Comparison of ENCODE assay signal across 33 cellular contexts in genomic region chr3:181066688-181067087, GRCh38.
"Had no signal": no experiment of that assay in that cellular context is flagged by ENCODE, and none has a peak within 500 bp of the region (broad histone marks: within the 10 kb centered on the region; RNA-seq: fewer than 3 reads in every experiment).

No MANE protein-coding gene starts in this region.

- H3K27me3 Mint-ChIP-seq: activated CD4-positive, alpha-beta T cell treated with anti-CD3 and anti-CD28 coated beads, Interleukin-2, amount 10 ng/mL, durations not matched to agents 24 days and 14 days; activated CD8-positive, alpha-beta memory T cell treated with anti-CD3 and anti-CD28 coated beads, Interleukin-2, amount 10 ng/mL, durations not matched to agents 7 days and 5 days; activated naive CD4-positive, alpha-beta T cell treated with anti-CD3 and anti-CD28 coated beads, Interleukin-2, amount 10 ng/mL, durations not matched to agents 7 days and 5 days; activated naive CD4-positive, alpha-beta T cell treated with anti-CD3 and anti-CD28 coated beads, Interleukin-2, amount 50 U/mL, for 24 hours; activated naive CD8-positive, alpha-beta T cell treated with anti-CD3 and anti-CD28 coated beads, Interleukin-2, amount 50 U/mL, for 24 hours; activated T-cell treated with anti-CD3 and anti-CD28 coated beads, Interleukin-2, amount 50 U/mL, for 24 hours; central memory CD8-positive, alpha-beta T cell had no signal

- H3K9me3 Mint-ChIP-seq: activated CD4-positive, alpha-beta memory T cell treated with anti-CD3 and anti-CD28 coated beads, Interleukin-2, amount 10 ng/mL, durations not matched to agents 7 days and 5 days; activated CD4-positive, alpha-beta T cell treated with anti-CD3 and anti-CD28 coated beads, Interleukin-2, amount 10 ng/mL, durations not matched to agents 24 days and 14 days; activated naive CD4-positive, alpha-beta T cell treated with anti-CD3 and anti-CD28 coated beads, Interleukin-2, amount 10 ng/mL, durations not matched to agents 7 days and 5 days; activated naive CD8-positive, alpha-beta T cell treated with anti-CD3 and anti-CD28 coated beads, Interleukin-2, amount 10 ng/mL, durations not matched to agents 7 days and 5 days; activated T-helper 2 cell treated with anti-CD3 and anti-CD28 coated beads, Interferon-gamma antibody, Interleukin-2, Interleukin-4, amounts not matched to agents 10 μg/mL and 5 μg/mL and 100 μg/mL, durations not matched to agents 14 hours and 24 hours and 36 hours; T-helper 1 cell treated with Interleukin-12 subunit alpha and Interleukin-12 subunit beta and Interleukin-4 antibody, amounts not matched to agents 30 μg/mL and 1 μg/mL, for 36 hours; T-helper 2 cell treated with Interferon-gamma antibody and Interleukin-4, amounts not matched to agents 5 μg/mL and 100 μg/mL, for 36 hours had no signal

- H3K4me3 Mint-ChIP-seq: activated B cell treated with CpG ODN at 0.5 μM for 24 hours; activated CD4-positive, alpha-beta memory T cell treated with anti-CD3 and anti-CD28 coated beads, Interleukin-2, amount 10 ng/mL, durations not matched to agents 7 days and 5 days; activated CD4-positive, alpha-beta T cell treated with anti-CD3 and anti-CD28 coated beads, Interleukin-2, amount 10 ng/mL, durations not matched to agents 24 days and 14 days; activated CD8-positive, alpha-beta memory T cell treated with anti-CD3 and anti-CD28 coated beads, Interleukin-2, amount 10 ng/mL, durations not matched to agents 7 days and 5 days; activated CD8-positive, alpha-beta T cell treated with anti-CD3 and anti-CD28 coated beads, Interleukin-2, amount 10 ng/mL, durations not matched to agents 7 days and 5 days; activated naive CD4-positive, alpha-beta T cell treated with anti-CD3 and anti-CD28 coated beads, Interleukin-2, amount 10 ng/mL, durations not matched to agents 7 days and 5 days; activated naive CD4-positive, alpha-beta T cell treated with anti-CD3 and anti-CD28 coated beads, Interleukin-2, amount 50 U/mL, for 24 hours; activated naive CD8-positive, alpha-beta T cell; activated naive CD8-positive, alpha-beta T cell treated with anti-CD3 and anti-CD28 coated beads, Interleukin-2, amount 10 ng/mL, durations not matched to agents 7 days and 5 days; activated naive CD8-positive, alpha-beta T cell treated with anti-CD3 and anti-CD28 coated beads, Interleukin-2, amount 50 U/mL, for 24 hours; activated T-cell treated with anti-CD3 and anti-CD28 coated beads, Interleukin-2, amount 50 U/mL, for 24 hours; central memory CD8-positive, alpha-beta T cell; T-helper 1 cell treated with Interleukin-12 subunit alpha and Interleukin-12 subunit beta and Interleukin-4 antibody, amounts not matched to agents 30 μg/mL and 1 μg/mL, for 36 hours; T-helper 2 cell treated with Interferon-gamma antibody and Interleukin-4, amounts not matched to agents 5 μg/mL and 100 μg/mL, for 36 hours had no signal

- H3K36me3 Mint-ChIP-seq: activated CD8-positive, alpha-beta memory T cell treated with anti-CD3 and anti-CD28 coated beads, Interleukin-2, amount 10 ng/mL, durations not matched to agents 7 days and 5 days; activated naive CD4-positive, alpha-beta T cell treated with anti-CD3 and anti-CD28 coated beads, Interleukin-2, amount 10 ng/mL, durations not matched to agents 7 days and 5 days; activated naive CD4-positive, alpha-beta T cell treated with anti-CD3 and anti-CD28 coated beads, Interleukin-2, amount 50 U/mL, for 24 hours; activated naive CD8-positive, alpha-beta T cell treated with anti-CD3 and anti-CD28 coated beads, Interleukin-2, amount 10 ng/mL, durations not matched to agents 7 days and 5 days had no signal

- H3K4me3 ChIP-seq: ascending aorta, cardiac muscle cell had no signal

- H3K27ac Mint-ChIP-seq: activated B cell treated with CpG ODN at 0.5 μM for 24 hours; activated CD4-positive, alpha-beta memory T cell treated with anti-CD3 and anti-CD28 coated beads, Interleukin-2, amount 10 ng/mL, durations not matched to agents 7 days and 5 days; activated CD4-positive, alpha-beta T cell treated with anti-CD3 and anti-CD28 coated beads, Interleukin-2, amount 10 ng/mL, durations not matched to agents 24 days and 14 days; activated CD8-positive, alpha-beta memory T cell treated with anti-CD3 and anti-CD28 coated beads, Interleukin-2, amount 10 ng/mL, durations not matched to agents 7 days and 5 days; activated CD8-positive, alpha-beta T cell treated with anti-CD3 and anti-CD28 coated beads, Interleukin-2, amount 10 ng/mL, durations not matched to agents 7 days and 5 days; activated naive CD4-positive, alpha-beta T cell treated with anti-CD3 and anti-CD28 coated beads, Interleukin-2, amount 10 ng/mL, durations not matched to agents 7 days and 5 days; activated naive CD4-positive, alpha-beta T cell treated with anti-CD3 and anti-CD28 coated beads, Interleukin-2, amount 50 U/mL, for 24 hours; activated naive CD8-positive, alpha-beta T cell; activated naive CD8-positive, alpha-beta T cell treated with anti-CD3 and anti-CD28 coated beads, Interleukin-2, amount 10 ng/mL, durations not matched to agents 7 days and 5 days; activated naive CD8-positive, alpha-beta T cell treated with anti-CD3 and anti-CD28 coated beads, Interleukin-2, amount 50 U/mL, for 24 hours; activated T-cell treated with anti-CD3 and anti-CD28 coated beads, Interleukin-2, amount 50 U/mL, for 24 hours; activated T-helper 2 cell treated with anti-CD3 and anti-CD28 coated beads, Interferon-gamma antibody, Interleukin-2, Interleukin-4, amounts not matched to agents 10 μg/mL and 5 μg/mL and 100 μg/mL, durations not matched to agents 14 hours and 24 hours and 36 hours; T-helper 1 cell treated with Interleukin-12 subunit alpha and Interleukin-12 subunit beta and Interleukin-4 antibody, amounts not matched to agents 30 μg/mL and 1 μg/mL, for 36 hours; T-helper 2 cell treated with Interferon-gamma antibody and Interleukin-4, amounts not matched to agents 5 μg/mL and 100 μg/mL, for 36 hours had no signal

- H3K36me3 ChIP-seq: ascending aorta, cardiac muscle cell had no signal

- H3K27me3 ChIP-seq: ascending aorta, cardiac muscle cell had no signal

- DNase-seq: activated B cell treated with CpG ODN at 0.5 μM for 24 hours; activated CD4-positive, alpha-beta memory T cell treated with anti-CD3 and anti-CD28 coated beads, Interleukin-2, amount 10 ng/mL, durations not matched to agents 7 days and 5 days; activated CD4-positive, alpha-beta T cell treated with anti-CD3 and anti-CD28 coated beads for 4 hours; activated CD4-positive, alpha-beta T cell treated with anti-CD3 and anti-CD28 coated beads, Interleukin-2, amount 10 ng/mL, durations not matched to agents 24 days and 14 days; activated CD4-positive, alpha-beta T cell treated with anti-CD3 and anti-CD28 coated beads, Interleukin-2, amount 50 U/mL, for 48 hours; activated CD4-positive, CD25-positive, alpha-beta regulatory T cell treated with anti-CD3 and anti-CD28 coated beads, Interleukin-2, amount 50 U/mL, for 72 hours; activated CD8-positive, alpha-beta memory T cell treated with anti-CD3 and anti-CD28 coated beads for 24 hours; activated CD8-positive, alpha-beta memory T cell treated with anti-CD3 and anti-CD28 coated beads, Interleukin-2, amount 10 ng/mL, durations not matched to agents 7 days and 5 days; activated CD8-positive, alpha-beta memory T cell treated with anti-CD3 and anti-CD28 coated beads, Interleukin-2, amount 50 U/mL, for 48 hours; activated CD8-positive, alpha-beta T cell treated with anti-CD3 and anti-CD28 coated beads, Interleukin-2, amount 10 ng/mL, durations not matched to agents 7 days and 5 days; activated effector memory CD4-positive, alpha-beta T cell treated with Interleukin-2 at 50 U/mL for 16 hours; activated gamma-delta T cell; activated naive CD4-positive, alpha-beta T cell treated with anti-CD3 and anti-CD28 coated beads, Interleukin-2, amount 10 ng/mL, durations not matched to agents 7 days and 5 days; activated naive CD4-positive, alpha-beta T cell treated with Interleukin-2 at 50 U/mL for 16 hours; activated naive CD8-positive, alpha-beta T cell treated with anti-CD3 and anti-CD28 coated beads, Interleukin-2, amount 10 ng/mL, durations not matched to agents 7 days and 5 days; activated naive CD8-positive, alpha-beta T cell treated with anti-CD3 and anti-CD28 coated beads, Interleukin-2, amount 50 U/mL, for 24 hours; activated T-cell treated with anti-CD3 and anti-CD28 coated beads, Interleukin-2, amount 50 U/mL, for 24 hours; activated T-cell treated with anti-CD3 and anti-CD28 coated beads, Interleukin-2, amount 50 U/mL, for 48 hours; amygdala; anterior cingulate cortex; caudate nucleus; cerebellar nuclear complex; T-helper 2 cell; T-helper 9 cell had no signal

- H3K4me1 Mint-ChIP-seq: activated B cell treated with CpG ODN at 0.5 μM for 24 hours; activated CD4-positive, alpha-beta memory T cell treated with anti-CD3 and anti-CD28 coated beads, Interleukin-2, amount 10 ng/mL, durations not matched to agents 7 days and 5 days; activated CD4-positive, alpha-beta T cell treated with anti-CD3 and anti-CD28 coated beads, Interleukin-2, amount 10 ng/mL, durations not matched to agents 24 days and 14 days; activated CD8-positive, alpha-beta memory T cell treated with anti-CD3 and anti-CD28 coated beads, Interleukin-2, amount 10 ng/mL, durations not matched to agents 7 days and 5 days; activated naive CD4-positive, alpha-beta T cell treated with anti-CD3 and anti-CD28 coated beads, Interleukin-2, amount 10 ng/mL, durations not matched to agents 7 days and 5 days; activated naive CD4-positive, alpha-beta T cell treated with anti-CD3 and anti-CD28 coated beads, Interleukin-2, amount 50 U/mL, for 24 hours; activated naive CD8-positive, alpha-beta T cell treated with anti-CD3 and anti-CD28 coated beads, Interleukin-2, amount 10 ng/mL, durations not matched to agents 7 days and 5 days; activated naive CD8-positive, alpha-beta T cell treated with anti-CD3 and anti-CD28 coated beads, Interleukin-2, amount 50 U/mL, for 24 hours; central memory CD8-positive, alpha-beta T cell had no signal

- ATAC-seq: activated CD8-positive, alpha-beta memory T cell treated with anti-CD3 and anti-CD28 coated beads, Interleukin-2, amount 10 ng/mL, durations not matched to agents 7 days and 5 days; activated CD8-positive, alpha-beta T cell treated with anti-CD3 and anti-CD28 coated beads, Interleukin-2, amount 10 ng/mL, durations not matched to agents 7 days and 5 days; activated naive CD8-positive, alpha-beta T cell treated with anti-CD3 and anti-CD28 coated beads, Interleukin-2, amount 50 U/mL, for 24 hours had no signal

- H3K9me3 ChIP-seq: ascending aorta had no signal

- H3K27ac ChIP-seq: ascending aorta, cardiac muscle cell, VCaP had no signal

- H3K4me1 ChIP-seq: ascending aorta had no signal
